16 cellular contexts compared by ENCODE assay signal in genomic region chr3:122003112-122003511, GRCh38. TPM values are rescaled to one million over a fixed set of nuclear protein-coding genes. Genes with fewer than 3 reads are reported as not detected.
DNase-seq lines count a peak whose midpoint lies in the region; ATAC-seq and TF ChIP-seq lines count a peak whose summit lies in the region.
"Had no signal": no experiment of that assay in that cellular context is flagged by ENCODE, and none has a peak within 500 bp of the region (broad histone marks: within the 10 kb centered on the region; RNA-seq: fewer than 3 reads in every experiment).

No MANE protein-coding gene starts in this region.

- WGBS in lower leg skin, 2 donors, result 39 to 56% methylated on average over 6 of the region's 6 CpGs

- no peaks in the 10 kb centered on the region for H3F3A ChIP-seq in PC-9 (ENCODE audit: insufficient read depth, low read depth)

- peak; percentile 29 for ATAC-seq in GM21786 (IDR thresholded peaks at IDR 0.05; ENCODE audit: unreplicated experiment)
- peak; percentile 25 for ATAC-seq in T-helper 17 cell
- peak; percentile 78 for ATAC-seq in left colon

- no peak overlapping the region for H2AFZ ChIP-seq in PC-9
- H2AFZ ChIP-seq: parathyroid adenoma had no signal

- no peak overlapping the region for H3K27ac Mint-ChIP-seq in T-helper 17 cell
- H3K27ac Mint-ChIP-seq: activated naive CD4-positive, alpha-beta T cell treated with anti-CD3 and anti-CD28 coated beads, Interleukin-2, amount 10 ng/mL, durations not matched to agents 7 days and 5 days had no signal

- TF ChIP-seq POLR2A in lower leg skin (IDR thresholded peaks at IDR 0.05), result no peak

- H3K4me1 ChIP-seq in BLaER1 treated with 17β-estradiol and CSF1 and Interleukin-3, amounts not matched to agents 10 nM and 100 nM, result peaks cover 69 to 85% (median 74%) of the 10 kb centered on the region in 10 experiments
- H3K4me1 ChIP-seq in PC-9 (replicated peaks; ENCODE audit: insufficient read depth), result no peaks in the 10 kb centered on the region
- H3K4me1 ChIP-seq: parathyroid adenoma, thyroid gland had no signal

- no peaks in the 10 kb centered on the region for H3K27me3 ChIP-seq in BLaER1 treated with 17β-estradiol and CSF1 and Interleukin-3, amounts not matched to agents 10 nM and 100 nM
- H3K27me3 ChIP-seq in PC-9 (ENCODE audit: insufficient read depth, low read depth), result no peaks in the 10 kb centered on the region
- H3K27me3 ChIP-seq: thyroid gland had no signal

- peak overlapping the region; percentile 66 to 93 (median 87) for H3K4me2 ChIP-seq in BLaER1 treated with 17β-estradiol and CSF1 and Interleukin-3, amounts not matched to agents 10 nM and 100 nM
- no peak overlapping the region for H3K4me2 ChIP-seq in PC-9

- CTCF ChIA-PET in PC-9 (lab: Charles Lee), result no interaction called here

- no peaks in the 10 kb centered on the region for H3K79me2 ChIP-seq in PC-9 (ENCODE audit: low read depth)
- H3K79me2 ChIP-seq: parathyroid adenoma had no signal

- H3K27me3 Mint-ChIP-seq in T-helper 17 cell, result peaks cover 63% of the 10 kb centered on the region

- no peak overlapping the region for H3K4me3 Mint-ChIP-seq in T-helper 17 cell
- H3K4me3 Mint-ChIP-seq: activated naive CD4-positive, alpha-beta T cell treated with anti-CD3 and anti-CD28 coated beads, Interleukin-2, amount 10 ng/mL, durations not matched to agents 7 days and 5 days; endodermal cell had no signal

- peaks cover 2% of the 10 kb centered on the region for H3K4me1 Mint-ChIP-seq in T-helper 17 cell

- H3K9ac ChIP-seq in BLaER1 treated with 17β-estradiol and CSF1 and Interleukin-3, amounts not matched to agents 10 nM and 100 nM, result peak overlapping the region; percentile 16 to 88 (median 57); a peak in 19 of 22 replicates
- H3K9ac ChIP-seq: parathyroid adenoma had no signal

- TF ChIP-seq CTCF in PC-9 (conservative IDR thresholded peaks at IDR 0.05) (no peak), lower leg skin (IDR thresholded peaks at IDR 0.05) (no peak)

- H4K20me1 ChIP-seq in BLaER1 treated with 17β-estradiol and CSF1 and Interleukin-3, amounts not matched to agents 10 nM and 100 nM, result no peaks in the 10 kb centered on the region
- H4K20me1 ChIP-seq in PC-9 (ENCODE audit: insufficient read depth), result no peaks in the 10 kb centered on the region

- intact Hi-C loops in left colon (cut with DNase I, micrococcal nuclease), result no loop called here
- intact Hi-C loops in PC-9 (cut with micrococcal nuclease; ENCODE audit: unreplicated experiment), result no loop called here
- intact Hi-C loops in lower leg skin (cut with DNase I; ENCODE audit: low total_unique reads), result no loop called here

- H3K9me3 ChIP-seq in BLaER1 treated with 17β-estradiol and CSF1 and Interleukin-3, amounts not matched to agents 10 nM and 100 nM (replicated peaks in 1 of 11), result 0 out of 22 replicates have a peak, but pooled peaks cover 0 to 6% (median 0%) of the 10 kb centered on the region in 11 experiments
- H3K9me3 ChIP-seq in T-helper 17 cell (ENCODE audit: control insufficient read depth, low read length, poor library complexity, severe bottlenecking) (no peaks in the 10 kb centered on the region), PC-9 (ENCODE audit: insufficient read depth, low read depth) (no peaks in the 10 kb centered on the region)
- H3K9me3 ChIP-seq: thyroid gland had no signal

- POLR2A ChIA-PET in PC-9 (lab: Charles Lee; ENCODE audit: unreplicated experiment), result interaction anchor here (0.6 kb wide), 1 partner anchor 83 kb away, joined by 3 read pairs; no protein-coding TSS in a partner anchor

- H3K27ac ChIP-seq in BLaER1 treated with 17β-estradiol and CSF1 and Interleukin-3, amounts not matched to agents 10 nM and 100 nM, result peak overlapping the region; percentile 28 to 95 (median 89)
- no peak overlapping the region for H3K27ac ChIP-seq in PC-9
- H3K27ac ChIP-seq: parathyroid adenoma, thyroid gland had no signal

- H3K36me3 ChIP-seq in BLaER1 treated with 17β-estradiol and CSF1 and Interleukin-3, amounts not matched to agents 10 nM and 100 nM, result no peaks in the 10 kb centered on the region
- H3K36me3 ChIP-seq in PC-9 (ENCODE audit: low read depth), result no peaks in the 10 kb centered on the region
- H3K36me3 ChIP-seq: thyroid gland had no signal

- no TSS peak for BruUV-seq in PC-9 (replicated peaks; lab: Mats Ljungman, UMichigan)

- H3K36me3 Mint-ChIP-seq in T-helper 17 cell (ENCODE audit: low read depth), result peaks cover 2% of the 10 kb centered on the region
- H3K36me3 Mint-ChIP-seq: activated naive CD4-positive, alpha-beta T cell treated with anti-CD3 and anti-CD28 coated beads, Interleukin-2, amount 10 ng/mL, durations not matched to agents 7 days and 5 days had no signal

- no peaks in the 10 kb centered on the region for H3K9me2 ChIP-seq in PC-9 (ENCODE audit: insufficient read depth)

- DNase-seq in T-helper 17 cell (no peak), left colon (no peak), dedifferentiated amniotic fluid mesenchymal stem cell (ENCODE audit: extremely low spot score) (no peak), NCI-H1694 treated with DMSO at 0.1 percent for 48 hours (lab: John Stamatoyannopoulos, UW) (no peak), PC-9 (no peak), lower leg skin (ENCODE audit: low spot score in 2 of 2) (no peak)
- DNase-seq: activated naive CD4-positive, alpha-beta T cell treated with anti-CD3 and anti-CD28 coated beads, Interleukin-2, amount 10 ng/mL, durations not matched to agents 7 days and 5 days; endodermal cell; NCI-H1694; NCI-H526 treated with DMSO at 0.1 percent for 48 hours; SHP77 treated with DMSO at 0.1 percent for 48 hours; thyroid gland had no signal

- H3K4me3 ChIP-seq in BLaER1 treated with 17β-estradiol and CSF1 and Interleukin-3, amounts not matched to agents 10 nM and 100 nM, result peak overlapping the region in 9 of 10 experiments; percentile 6 to 55 (median 21); a peak in 11 of 20 replicates
- H3K4me3 ChIP-seq in PC-9 (no peak overlapping the region), lower leg skin (ENCODE audit: low read depth, poor library complexity, severe bottlenecking) (no peak overlapping the region)
- H3K4me3 ChIP-seq: thyroid gland had no signal

RNA-seq across cellular contexts. Expression of gene ILDR1, which starts 18.9 kb away (rescaled TPM):
- total RNA-seq in T-helper 17 cell, result under 1 TPM in 1 of 2 donors, not detected in 1; 0.32 TPM
- 10 to 100 TPM; 27.6 to 27.7 TPM for total RNA-seq in left colon
- total RNA-seq in PC-9 (2021), result 4.2 and 5.1 TPM in 2 replicates
- 1 to 10 TPM; 1.8 to 4.0 (median 2.4) TPM for total RNA-seq in lower leg skin
- total RNA-seq: frontal cortex had no signal

RNA-seq across cellular contexts. Expression of gene CD86, which starts 52.0 kb away (rescaled TPM):
- 1 to 10 TPM; 1.3 to 4.3 TPM for total RNA-seq in T-helper 17 cell
- total RNA-seq in left colon, result 1 to 10 TPM; 1.7 to 6.0 TPM
- not detected in 2 replicates for total RNA-seq in PC-9 (2021)
- 1 to 10 TPM in 3 of 4 donors, under 1 TPM in 1; 0.91 to 3.6 (median 2.7) TPM for total RNA-seq in lower leg skin
- total RNA-seq: endodermal cell had no signal

Comparison
In these comparisons a context has a peak if more than half of its experiments do, and no peak if none do; other contexts are left out.
1. H3K4me3 ChIP-seq: peak in BLaER1 treated with 17β-estradiol and CSF1 and Interleukin-3, amounts not matched to agents 10 nM and 100 nM (9 of 10); none in PC-9 (single experiment) and lower leg skin (single experiment).
2. ATAC-seq: peak in every context shown above with its lines; median percentile 78 in left colon; 29 in GM21786; 25 in T-helper 17 cell.